15 cellular contexts compared by ENCODE assay signal in the genomic region with DNA sequence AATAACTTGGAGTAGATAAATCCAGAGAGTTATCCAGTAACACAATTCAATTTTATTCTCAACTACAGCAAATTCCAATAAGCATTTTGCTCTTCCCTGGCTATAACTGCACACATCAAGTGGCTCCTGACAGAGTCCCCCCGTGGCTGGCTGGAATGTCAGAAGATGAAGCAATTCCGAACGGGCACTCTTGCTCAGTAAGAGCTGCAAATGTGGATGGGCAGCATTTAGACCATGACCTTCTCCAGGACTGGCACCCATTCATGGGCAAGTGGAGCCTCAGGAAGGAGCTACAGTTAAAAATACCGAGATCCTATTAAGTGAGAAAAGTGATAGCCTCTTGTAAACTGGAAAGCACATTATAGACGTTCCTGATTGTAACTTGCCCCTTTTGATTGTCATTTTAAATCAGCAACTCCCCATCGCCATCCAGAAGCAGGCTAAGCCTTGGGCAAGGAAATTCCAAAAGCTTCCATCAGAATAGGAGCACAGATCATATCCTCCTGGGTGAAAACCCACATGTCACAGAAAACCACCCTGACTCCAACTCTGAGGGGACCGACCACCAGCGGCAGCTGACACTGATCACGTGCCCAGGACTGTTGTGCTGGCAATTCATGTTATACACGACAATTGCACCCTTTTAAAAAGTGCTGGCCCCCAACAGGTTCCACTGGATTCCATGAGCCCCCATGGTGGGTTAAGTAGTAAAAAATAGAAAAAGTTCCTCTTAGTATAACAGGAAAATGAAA. TPM values are rescaled to one million over a fixed set of nuclear protein-coding genes. Genes with fewer than 3 reads are reported as not detected.
DNase-seq lines count a peak whose midpoint lies in the region; ATAC-seq lines count a peak whose summit lies in the region.
"Had no signal": no experiment of that assay in that cellular context is flagged by ENCODE, and none has a peak within 500 bp of the region (broad histone marks: within the 10 kb centered on the region; RNA-seq: fewer than 3 reads in every experiment).

No MANE protein-coding gene starts in this region.

- no peak for DNase-seq in T-helper 1 cell
- no peak for DNase-seq in SJSA1 (ENCODE audit: low read depth in 1 of 2, low spot score in 2 of 2)
- no peak for DNase-seq in Right ventricle myocardium inferior (ENCODE audit: missing footprints)
- peak; percentile 28 for DNase-seq in posterior vena cava (ENCODE audit: low spot score)
- no peak for DNase-seq in NCI-H1105 (lab: John Stamatoyannopoulos, UW)
- no peak for DNase-seq in HCEC 1CT
- no peak for DNase-seq in HuH-7.5 (ENCODE audit: low spot score)
- DNase-seq: activated T-cell treated with anti-CD3 and anti-CD28 coated beads, Interleukin-2, amount 50 U/mL, for 1 hour; NCI-H2227 treated with DMSO at 0.1 percent for 48 hours; testis had no signal

- peak; percentile 36 for ATAC-seq in Right ventricle myocardium inferior

- no peaks in the 10 kb centered on the region for H3K27me3 ChIP-seq in SJSA1 (replicated peaks)
- H3K27me3 ChIP-seq: testis had no signal

- no peaks in the 10 kb centered on the region for H3K9me3 ChIP-seq in SJSA1 (replicated peaks)
- H3K9me3 ChIP-seq: testis had no signal

- peak overlapping the region; percentile 48 for H3K27ac ChIP-seq in SJSA1
- H3K27ac ChIP-seq: 22Rv1, testis had no signal

- no peak overlapping the region for H3K4me3 Mint-ChIP-seq in T-helper 1 cell treated with Interleukin-12 subunit alpha and Interleukin-12 subunit beta and Interleukin-4 antibody, amounts not matched to agents 30 μg/mL and 1 μg/mL, for 36 hours

- H3K36me3 Mint-ChIP-seq in T-helper 1 cell treated with Interleukin-12 subunit alpha and Interleukin-12 subunit beta and Interleukin-4 antibody, amounts not matched to agents 30 μg/mL and 1 μg/mL, for 36 hours (ENCODE audit: low read depth) = peaks cover 4% of the 10 kb centered on the region

- intact Hi-C loops in Right ventricle myocardium inferior (cut with DNase I) (no loop called here), posterior vena cava (cut with DNase I) (no loop called here)

- H3K36me3 ChIP-seq in SJSA1 = no peaks in the 10 kb centered on the region

- no peaks in the 10 kb centered on the region for H3K27me3 Mint-ChIP-seq in T-helper 1 cell treated with Interleukin-12 subunit alpha and Interleukin-12 subunit beta and Interleukin-4 antibody, amounts not matched to agents 30 μg/mL and 1 μg/mL, for 36 hours (ENCODE audit: low read depth)

- H3K27ac Mint-ChIP-seq in T-helper 1 cell treated with Interleukin-12 subunit alpha and Interleukin-12 subunit beta and Interleukin-4 antibody, amounts not matched to agents 30 μg/mL and 1 μg/mL, for 36 hours = peak overlapping the region; percentile 10

- H3K4me1 ChIP-seq in SJSA1 (replicated peaks) = peaks cover 73% of the 10 kb centered on the region
- H3K4me1 ChIP-seq: testis had no signal

- no peaks in the 10 kb centered on the region for H3K9me3 Mint-ChIP-seq in T-helper 1 cell treated with Interleukin-12 subunit alpha and Interleukin-12 subunit beta and Interleukin-4 antibody, amounts not matched to agents 30 μg/mL and 1 μg/mL, for 36 hours

- peaks cover 74% of the 10 kb centered on the region for H3K4me1 Mint-ChIP-seq in T-helper 1 cell treated with Interleukin-12 subunit alpha and Interleukin-12 subunit beta and Interleukin-4 antibody, amounts not matched to agents 30 μg/mL and 1 μg/mL, for 36 hours (ENCODE audit: low read depth)

- H3K4me3 ChIP-seq in SJSA1 = no peak overlapping the region
- H3K4me3 ChIP-seq: testis had no signal

RNA-seq across cellular contexts. Expression of a gene that starts 7.1 kb away (rescaled TPM):
- total RNA-seq in SJSA1 (2014; rRNA removed; shearing (Covaris generic)) = 18.6 and 29.7 TPM in 2 replicates
- 35.4 TPM for total RNA-seq in Right ventricle myocardium inferior
- 10 to 100 TPM; 17.2 to 17.9 TPM for total RNA-seq in posterior vena cava

RNA-seq across cellular contexts. Expression of a gene that starts 21.5 kb away (rescaled TPM):
- not detected in 2 replicates for total RNA-seq in SJSA1 (2014; rRNA removed; shearing (Covaris generic))
- total RNA-seq in Right ventricle myocardium inferior (not detected), posterior vena cava (not detected)
- total RNA-seq: frontal cortex, mesenteric fat pad, pulmonary artery endothelial cell had no signal

RNA-seq across cellular contexts. Expression of a gene that starts 55.4 kb away (rescaled TPM):
- total RNA-seq in SJSA1 (2014; rRNA removed; shearing (Covaris generic)) = 5.8 and 9.2 TPM in 2 replicates
- total RNA-seq in Right ventricle myocardium inferior (17.9 TPM), posterior vena cava (10 to 100 TPM; 26.7 to 31.4 TPM)
